Comparison of ENCODE assay signal across 8 cellular contexts in genomic region chr2:99066602-99067001, GRCh38.
DNase-seq lines count a peak whose midpoint lies in the region; ATAC-seq and TF ChIP-seq lines count a peak whose summit lies in the region.

No MANE protein-coding gene starts in this region.

- no peak overlapping the region for H3K27ac Mint-ChIP-seq in endodermal cell
- no peak overlapping the region for H3K27ac Mint-ChIP-seq in natural killer cell treated with Interleukin-12 subunit alpha and Interleukin-12 subunit beta and Interleukin-15 and Interleukin-18, amount 100 ng/mL, for 72 hours

- CTCF ChIA-PET in AG04450 (lab: Charles Lee) (interaction anchor here (0.7 to 7.5 kb wide), 18 partner anchors 14 to 1196 kb away, joined by 3 to 105 read pairs (median 4); no protein-coding TSS in a partner anchor), GM10248 (lab: Yijun Ruan, JAX) (interaction anchor here (0.7 to 3.3 kb wide), 12 partner anchors 8 to 452 kb away, joined by 3 to 29 read pairs (median 4); no protein-coding TSS in a partner anchor)

- no peaks in the 10 kb centered on the region for H3K27me3 Mint-ChIP-seq in endodermal cell (ENCODE audit: insufficient read depth)
- no peaks in the 10 kb centered on the region for H3K27me3 Mint-ChIP-seq in natural killer cell treated with Interleukin-12 subunit alpha and Interleukin-12 subunit beta and Interleukin-15 and Interleukin-18, amount 100 ng/mL, for 72 hours

- TF ChIP-seq CTCF in AG04450 (IDR thresholded peaks at IDR 0.05; ENCODE audit: low read depth, low read length) (peak; percentile 84), GM10248 (IDR thresholded peaks at IDR 0.05; ENCODE audit: control extremely low read depth, extremely low read depth, low read depth, missing control alignments) (peak; percentile 40), endodermal cell (conservative IDR thresholded peaks at IDR 0.05) (peak; percentile 64)

- H3K9me3 Mint-ChIP-seq in endodermal cell: no peaks in the 10 kb centered on the region
- no peaks in the 10 kb centered on the region for H3K9me3 Mint-ChIP-seq in natural killer cell treated with Interleukin-12 subunit alpha and Interleukin-12 subunit beta and Interleukin-15 and Interleukin-18, amount 100 ng/mL, for 72 hours

- 59 to 79% methylated on average over 3 of the region's 3 CpGs for WGBS in endodermal cell (ENCODE audit: insufficient coverage in 1 of 2, insufficient read length in 1 of 2), 2 experiments

- in situ Hi-C loops in SK-MEL-5 (cut with HindIII; ENCODE audit: low pct_unique_long_range_greater_than_20kb, low sequenced_read_pairs): no loop called here

- DNase-seq in AG04450 (ENCODE audit: low read depth, low spot score) (peak; percentile 45), GM10248 (ENCODE audit: extremely low spot score) (peak; percentile 41), H7 (peak; percentile 33), SK-MEL-5 (ENCODE audit: low read depth, low spot score) (peak; percentile 70), endodermal cell (peak; percentile 54)
- DNase-seq in natural killer cell treated with Interleukin-12 subunit alpha and Interleukin-12 subunit beta and Interleukin-15 and Interleukin-18, amount 100 ng/mL, for 72 hours (ENCODE audit: low spot score): no peak
- DNase-seq in effector CD4-positive, alpha-beta T cell: no peak

- no peaks in the 10 kb centered on the region for H3K27me3 ChIP-seq in AG04450 (ENCODE audit: control insufficient read depth, insufficient read depth, low read length)
- no peaks in the 10 kb centered on the region for H3K27me3 ChIP-seq in H7 (ENCODE audit: control insufficient read depth, insufficient read depth, low read length)
- no peaks in the 10 kb centered on the region for H3K27me3 ChIP-seq in endodermal cell (ENCODE audit: control insufficient read depth, insufficient read depth, low read length, poor library complexity, severe bottlenecking)

- H3K9ac ChIP-seq in endodermal cell (ENCODE audit: extremely low read depth, low read length, poor library complexity, severe bottlenecking): no peak overlapping the region

- H3K36me3 Mint-ChIP-seq in endodermal cell (ENCODE audit: low read depth): no peaks in the 10 kb centered on the region
- no peaks in the 10 kb centered on the region for H3K36me3 Mint-ChIP-seq in natural killer cell treated with Interleukin-12 subunit alpha and Interleukin-12 subunit beta and Interleukin-15 and Interleukin-18, amount 100 ng/mL, for 72 hours

- H3K4me3 ChIP-seq in AG04450 (ENCODE audit: low read depth, low read length) (no peak overlapping the region), H7 (ENCODE audit: insufficient read depth, low read depth, low read length) (no peak overlapping the region), endodermal cell (ENCODE audit: low read length) (no peak overlapping the region)

- H3K4me1 ChIP-seq in endodermal cell (ENCODE audit: control insufficient read depth, insufficient read depth, low read length): no peaks in the 10 kb centered on the region

- POLR2A ChIA-PET in AG04450 (lab: Yijun Ruan, JAX) (interaction anchor here (0.6 kb wide), 1 partner anchor 17 kb away, joined by 3 read pairs; no protein-coding TSS in a partner anchor), GM10248 (lab: Yijun Ruan, JAX) (no interaction called here)

- H3K4me3 Mint-ChIP-seq in endodermal cell: no peak overlapping the region
- no peak overlapping the region for H3K4me3 Mint-ChIP-seq in natural killer cell treated with Interleukin-12 subunit alpha and Interleukin-12 subunit beta and Interleukin-15 and Interleukin-18, amount 100 ng/mL, for 72 hours

- no peaks in the 10 kb centered on the region for H3K36me3 ChIP-seq in H7 (replicated peaks; ENCODE audit: control insufficient read depth, insufficient read depth, low read length)
- H3K36me3 ChIP-seq in KOPT-K1 (ENCODE audit: insufficient read depth, low read length): no peaks in the 10 kb centered on the region
- H3K36me3 ChIP-seq in endodermal cell (ENCODE audit: control insufficient read depth, insufficient read depth, low read length): no peaks in the 10 kb centered on the region

- H3K27ac ChIP-seq in AG04450 (ENCODE audit: low read depth, low read length): no peak overlapping the region
- peak overlapping the region; percentile 42 for H3K27ac ChIP-seq in KOPT-K1 (ENCODE audit: low read depth, low read length, poor library complexity, severe bottlenecking)
- H3K27ac ChIP-seq in endodermal cell (ENCODE audit: low read depth, low read length): no peak overlapping the region

- ATAC-seq in natural killer cell treated with Interleukin-12 subunit alpha and Interleukin-12 subunit beta and Interleukin-15 and Interleukin-18, amount 100 ng/mL, for 72 hours: peak; percentile 77 to 80

- H3K4me1 Mint-ChIP-seq in endodermal cell: no peaks in the 10 kb centered on the region
- H3K4me1 Mint-ChIP-seq in natural killer cell treated with Interleukin-12 subunit alpha and Interleukin-12 subunit beta and Interleukin-15 and Interleukin-18, amount 100 ng/mL, for 72 hours (ENCODE audit: low read depth in 2 of 2): no peaks in the 10 kb centered on the region

- no peaks in the 10 kb centered on the region for H3K9me3 ChIP-seq in AG04450 (ENCODE audit: control insufficient read depth, insufficient read depth, low read length)
- no peaks in the 10 kb centered on the region for H3K9me3 ChIP-seq in KOPT-K1 (ENCODE audit: insufficient read depth, low read length, poor library complexity, severe bottlenecking)
- H3K9me3 ChIP-seq in endodermal cell (ENCODE audit: control insufficient read depth, low read length): no peaks in the 10 kb centered on the region

Comparison
In these comparisons a context has a peak if more than half of its experiments do, and no peak if none do; other contexts are left out.
1. DNase-seq: peak in AG04450 (single experiment), GM10248 (single experiment), H7 (single experiment), SK-MEL-5 (single experiment) and endodermal cell (single experiment); none in natural killer cell treated with Interleukin-12 subunit alpha and Interleukin-12 subunit beta and Interleukin-15 and Interleukin-18, amount 100 ng/mL, for 72 hours (single experiment) and effector CD4-positive, alpha-beta T cell (single experiment).
2. Peak in every context shown above with its lines, with median percentiles within 50 percentile points of each other: CTCF ChIP-seq.